16 cellular contexts compared by ENCODE assay signal in genomic region chr1:76230894-76231293, GRCh38.
DNase-seq lines count a peak whose midpoint lies in the region; ATAC-seq, FAIRE-seq and TF ChIP-seq lines count a peak whose summit lies in the region.
"Had no signal": no experiment of that assay in that cellular context is flagged by ENCODE, and none has a peak within 500 bp of the region (broad histone marks: within the 10 kb centered on the region; RNA-seq: fewer than 3 reads in every experiment).

No MANE protein-coding gene starts in this region.

- H4K8ac ChIP-seq in H1 (ENCODE audit: extremely low read depth, insufficient read depth, low read length) = no peak overlapping the region

- H3K4me1 ChIP-seq in GM23338 (ENCODE audit: insufficient read depth) = peaks cover 62% of the 10 kb centered on the region
- peaks cover 18% of the 10 kb centered on the region for H3K4me1 ChIP-seq in Loucy (ENCODE audit: insufficient read depth, low read length, poor library complexity, severe bottlenecking)
- peaks cover 10 to 30% (median 17%) of the 10 kb centered on the region in 4 experiments; a peak in 6 of 7 replicates for H3K4me1 ChIP-seq in H1 (replicated peaks in 1 of 4; ENCODE audit: control insufficient read depth in 3 of 4, insufficient read depth in 4 of 4, low read length in 3 of 4)

- H3K27me3 Mint-ChIP-seq in GM23338 (ENCODE audit: insufficient read depth, low read depth, poor library complexity) = peaks cover 6% of the 10 kb centered on the region

- H4K91ac ChIP-seq in H1 (replicated peaks; ENCODE audit: insufficient read length, low read length) = no peak overlapping the region

- H2AK5ac ChIP-seq in H1 (ENCODE audit: low read depth, low read length) = no peak overlapping the region

- H3K36me3 ChIP-seq in GM23338 (ENCODE audit: insufficient read depth) (no peaks in the 10 kb centered on the region), Loucy (ENCODE audit: insufficient read depth, low read length) (no peaks in the 10 kb centered on the region), H1 (ENCODE audit: control insufficient read depth in 2 of 4, insufficient read depth in 4 of 4, low read length in 3 of 4) (no peaks in the 10 kb centered on the region)
- H3K36me3 ChIP-seq: SJCRH30 had no signal

- H4K5ac ChIP-seq in H1 (ENCODE audit: insufficient read length, low read depth, low read length) = no peak overlapping the region

- H3K9me2 ChIP-seq in GM23338 (ENCODE audit: insufficient read depth) (peaks cover 13% of the 10 kb centered on the region; the same call in 1 of the 2 replicates), Loucy (replicated peaks; ENCODE audit: low read depth, low read length) (no peaks in the 10 kb centered on the region)

- TF ChIP-seq POLR2A in H1 (IDR thresholded peaks at IDR 0.05; ENCODE audit: control extremely low read depth in 1 of 2, low read depth in 2 of 2, low read length in 2 of 2) = no peak

- H2BK120ac ChIP-seq in H1 (replicated peaks; ENCODE audit: low read depth, low read length) = no peak overlapping the region

- H3K27ac ChIP-seq in GM23338 (ENCODE audit: low read depth) (peak overlapping the region; percentile 81), H1 (ENCODE audit: low read depth, low read length) (no peak overlapping the region)
- H3K27ac ChIP-seq: SJCRH30 had no signal

- no peaks in the 10 kb centered on the region; the same call in 1 of the 2 replicates for H3K23me2 ChIP-seq in H1 (ENCODE audit: low read depth, low read length)

- no peaks in the 10 kb centered on the region for H3K79me1 ChIP-seq in H1 (ENCODE audit: low read depth, low read length)

- TF ChIP-seq RAD21 in H1 (IDR thresholded peaks at IDR 0.05 in 1 of 2, conservative IDR thresholded peaks at IDR 0.05 in 1 of 2; ENCODE audit: low read depth in 2 of 2, low read length in 2 of 2) = no peak

- no peak overlapping the region for H2BK15ac ChIP-seq in H1 (ENCODE audit: low read length)

- no peak overlapping the region for H2BK5ac ChIP-seq in H1 (ENCODE audit: low read depth, low read length)

- 8% methylated on average over 2 of the region's 2 CpGs; no CpG with 5 or more reads in 1 of the 2 experiments for WGBS in H1 (ENCODE audit: extremely low coverage in 1 of 2, insufficient coverage in 1 of 2, insufficient read length in 1 of 2, insufficient replicate concordance in 2 of 2, low coverage in 1 of 2, low lambda C conversion rate in 2 of 2, missing lambda C conversion rate in 1 of 2), 2 experiments

- TF ChIP-seq EP300 in H1 (IDR thresholded peaks at IDR 0.05; ENCODE audit: borderline replicate concordance in 1 of 2, low read depth in 2 of 2, low read length in 2 of 2) = no peak

- no peak for TF ChIP-seq CTCF in GM23338 (conservative IDR thresholded peaks at IDR 0.05; ENCODE audit: low read depth in 2 of 2)
- TF ChIP-seq CTCF in Loucy (conservative IDR thresholded peaks at IDR 0.05; ENCODE audit: low read length) = no peak
- no peak for TF ChIP-seq CTCF in H1 (IDR thresholded peaks at IDR 0.05; ENCODE audit: control extremely low read depth in 1 of 3, insufficient read depth in 1 of 3, low read depth in 1 of 3, low read length in 3 of 3)

- peaks cover 12% of the 10 kb centered on the region; the same call in 2 of the 3 replicates for H3K36me3 Mint-ChIP-seq in GM23338 (ENCODE audit: low read depth)

- H3K18ac ChIP-seq in H1 (ENCODE audit: extremely low read depth, low read length) = no peak overlapping the region

- peaks cover 69% of the 10 kb centered on the region for H3K4me1 Mint-ChIP-seq in GM23338

- H3K27me3 ChIP-seq in GM23338 (ENCODE audit: insufficient read depth) (no peaks in the 10 kb centered on the region), Loucy (ENCODE audit: insufficient read depth, low read length, poor library complexity, severe bottlenecking) (no peaks in the 10 kb centered on the region), H1 (replicated peaks in 1 of 4; ENCODE audit: control insufficient read depth in 3 of 4, extremely low read depth in 1 of 4, insufficient read depth in 3 of 4, low read length in 3 of 4) (no peaks in the 10 kb centered on the region)
- H3K27me3 ChIP-seq: SJCRH30 had no signal

- peak overlapping the region; percentile 6; the same call in 1 of the 2 replicates for H2BK12ac ChIP-seq in H1 (ENCODE audit: low read depth, low read length)

- no peak overlapping the region for H3K56ac ChIP-seq in H1 (replicated peaks; ENCODE audit: insufficient read length, low read depth, low read length)

- H3K27ac Mint-ChIP-seq in GM23338 = peak overlapping the region; percentile 95

- DNase-seq in GM23338 (ENCODE audit: low spot score) (peak; percentile 73), H1 (ENCODE audit: low read depth in 1 of 2, low spot score in 2 of 2) (peak in 1 of 2 experiments; percentile 36), iPS-NIHi11 (ENCODE audit: low spot score) (peak; percentile 59), foreskin melanocyte (no peak), NCI-H446 treated with DMSO at 0.1 percent for 48 hours (lab: John Stamatoyannopoulos, UW) (no peak), cardiac septum (ENCODE audit: low spot score) (no peak)
- DNase-seq: ACHN, AML-193, KG1, NCI-H1092, NCI-H226, PC-3, SJCRH30, SW 1271 had no signal

- H3K4me3 ChIP-seq in GM23338 = no peak overlapping the region
- H3K4me3 ChIP-seq in Loucy (ENCODE audit: low read length, poor library complexity, severe bottlenecking) = no peak overlapping the region
- no peak overlapping the region for H3K4me3 ChIP-seq in H1 (ENCODE audit: extremely low read depth in 1 of 4, insufficient read depth in 2 of 4, low read depth in 3 of 4, low read length in 4 of 4)
- H3K4me3 ChIP-seq: SJCRH30 had no signal

- no peak overlapping the region for H2BK20ac ChIP-seq in H1 (ENCODE audit: low read length)

- no peak overlapping the region for H3K23ac ChIP-seq in H1 (ENCODE audit: insufficient read length)

- H3F3A ChIP-seq in GM23338 (replicated peaks; ENCODE audit: low read depth) (0 out of 2 replicates have a peak, but pooled peaks cover 4% of the 10 kb centered on the region), Loucy (ENCODE audit: low read depth) (no peaks in the 10 kb centered on the region)

- CTCF ChIA-PET in H1 (lab: Charles Lee; ENCODE audit: partially characterized antibody) = no interaction called here

- POLR2A ChIA-PET in H1 (lab: Charles Lee; ENCODE audit: partially characterized antibody) = no interaction called here

- no peak overlapping the region for H3K4ac ChIP-seq in H1 (replicated peaks; ENCODE audit: insufficient read length, low read depth, low read length)

- FAIRE-seq in H1 (lab: Jason Lieb, UNC) = peak; percentile 97
- FAIRE-seq: HepG2 had no signal

- H3K9ac ChIP-seq in Loucy (ENCODE audit: low read depth, low read length, poor library complexity, severe bottlenecking) = no peak overlapping the region
- H3K9ac ChIP-seq in H1 (replicated peaks in 1 of 4; ENCODE audit: extremely low read depth in 1 of 4, low read depth in 3 of 4, low read length in 3 of 4) = no peak overlapping the region

- H3K9me3 Mint-ChIP-seq in GM23338 = no peaks in the 10 kb centered on the region

- no peaks in the 10 kb centered on the region for H4K20me1 ChIP-seq in GM23338 (replicated peaks; ENCODE audit: insufficient read depth)
- no peaks in the 10 kb centered on the region for H4K20me1 ChIP-seq in Loucy (ENCODE audit: insufficient read depth, low read length, poor library complexity, severe bottlenecking)
- no peaks in the 10 kb centered on the region for H4K20me1 ChIP-seq in H1 (replicated peaks in 1 of 2; ENCODE audit: control insufficient read depth in 1 of 2, insufficient read depth in 2 of 2, low read length in 2 of 2)

- ATAC-seq in GM23338 = peak; percentile 93
- ATAC-seq: HepG2, PC-3 had no signal

- intact Hi-C loops in cardiac septum (cut with DNase I) = no loop called here

- H3K14ac ChIP-seq in H1 (ENCODE audit: insufficient read length) = no peak overlapping the region

- H3K4me3 Mint-ChIP-seq in GM23338 = peak overlapping the region; percentile 36; the same call in 1 of the 3 replicates

- H3K9me3 ChIP-seq in Loucy (ENCODE audit: insufficient read depth, low read depth, low read length) (no peaks in the 10 kb centered on the region), H1 (ENCODE audit: insufficient read depth in 2 of 2, low read depth in 1 of 2, low read length in 1 of 2) (no peaks in the 10 kb centered on the region)
- H3K9me3 ChIP-seq: SJCRH30 had no signal

- H3K4me2 ChIP-seq in GM23338 (peak overlapping the region; percentile 15), Loucy (ENCODE audit: low read depth, low read length, poor library complexity, severe bottlenecking) (no peak overlapping the region), H1 (ENCODE audit: insufficient read depth in 1 of 2, low read depth in 2 of 2, low read length in 2 of 2) (peak overlapping the region in 1 of 2 experiments; percentile 2; a peak in 2 of 4 replicates)

- H2AFZ ChIP-seq in GM23338 (no peak overlapping the region), Loucy (ENCODE audit: low read length) (peak overlapping the region; percentile 35; the same call in 1 of the 2 replicates), H1 (ENCODE audit: low read length) (no peak overlapping the region)

- H3K79me2 ChIP-seq in GM23338 (replicated peaks; ENCODE audit: insufficient read depth) = no peaks in the 10 kb centered on the region
- no peaks in the 10 kb centered on the region for H3K79me2 ChIP-seq in Loucy (ENCODE audit: insufficient read depth, low read length)
- peaks cover 0 to 2% of the 10 kb centered on the region in 2 experiments; a peak in 1 of 4 replicates for H3K79me2 ChIP-seq in H1 (ENCODE audit: control insufficient read depth in 1 of 2, insufficient read depth in 2 of 2, low read length in 2 of 2)

TF ChIP-seq in GM23338, 12 proteins besides CTCF, POLR2A, EP300 and RAD21 (continues in another document):
- no peak for TF ChIP-seq ZNF331 (CRISPR knock-in tag; IDR thresholded peaks at IDR 0.05; ENCODE audit: low read depth)
- TF ChIP-seq CREB1 (CRISPR knock-in tag; IDR thresholded peaks at IDR 0.05; ENCODE audit: low read depth) = 0 out of 2 replicates have a peak, but pooled peaks have one; percentile 30
- no peak for TF ChIP-seq JUNB (IDR thresholded peaks at IDR 0.05; ENCODE audit: unreplicated experiment)

TF ChIP-seq in H1, 55 proteins besides CTCF, POLR2A, EP300 and RAD21 (continues in another document):
- peak in 1 of 2 experiments; percentile 60; a peak in 2 of 4 replicates for TF ChIP-seq HDAC2 (IDR thresholded peaks at IDR 0.05; ENCODE audit: borderline replicate concordance in 1 of 2, low read depth in 2 of 2, low read length in 2 of 2)
- TF ChIP-seq CHD1 (IDR thresholded peaks at IDR 0.05; ENCODE audit: low read depth, low read length) = no peak
- TF ChIP-seq ZNF274 (IDR thresholded peaks at IDR 0.05; ENCODE audit: borderline replicate concordance, extremely low read depth, low read length) = no peak
- TF ChIP-seq YY1 (IDR thresholded peaks at IDR 0.05; ENCODE audit: low read depth, low read length) = peak; percentile 92
- TF ChIP-seq SP1 (IDR thresholded peaks at IDR 0.05; ENCODE audit: low read depth, low read length) = no peak
- no peak for TF ChIP-seq SP4 (IDR thresholded peaks at IDR 0.05; ENCODE audit: low read length)
- TF ChIP-seq CEBPB (IDR thresholded peaks at IDR 0.05; ENCODE audit: low read depth, low read length) = peak; percentile 45; the same call in 1 of the 2 replicates

Comparison
In these comparisons a context has a peak if more than half of its experiments do, and no peak if none do; other contexts are left out.
1. DNase-seq: peak in GM23338 (single experiment) and iPS-NIHi11 (single experiment); none in foreskin melanocyte (single experiment), NCI-H446 treated with DMSO at 0.1 percent for 48 hours (single experiment) and cardiac septum (single experiment).